ENCODE assay signal across 17 cellular contexts in genomic region chr7:27118580-27118979, GRCh38. TPM values are rescaled to one million over a fixed set of nuclear protein-coding genes. Genes with fewer than 3 reads are reported as not detected.
A peak's percentile ranks its signal among the peaks of the same experiment; 100 is the strongest.
DNase-seq lines count a peak whose midpoint lies in the region; ATAC-seq and TF ChIP-seq lines count a peak whose summit lies in the region.
"Had no signal": no experiment of that assay in that cellular context is flagged by ENCODE, and none has a peak within 500 bp of the region (broad histone marks: within the 10 kb centered on the region; RNA-seq: fewer than 3 reads in every experiment).

No MANE protein-coding gene starts in this region.

- H3K4me3 Mint-ChIP-seq in chondrocyte (ENCODE audit: unreplicated experiment): peak overlapping the region; percentile 22
- H3K4me3 Mint-ChIP-seq: activated CD4-positive, alpha-beta memory T cell treated with anti-CD3 and anti-CD28 coated beads, Interleukin-2, amount 10 ng/mL, durations not matched to agents 7 days and 5 days had no signal

- H3K36me3 Mint-ChIP-seq in chondrocyte (ENCODE audit: low read depth): peaks cover 4% of the 10 kb centered on the region

- H3K4me1 ChIP-seq in HUES6 (ENCODE audit: control insufficient read depth, insufficient read depth, low read length) (peaks cover 27% of the 10 kb centered on the region; the same call in 1 of the 2 replicates), lower lobe of right lung (peaks cover 14% of the 10 kb centered on the region), spleen (peaks cover 0 to 38% (median 12%) of the 10 kb centered on the region in 6 donors), ovary (ENCODE audit: insufficient read depth) (no peaks in the 10 kb centered on the region)
- H3K4me1 ChIP-seq: BE2C had no signal

- intact Hi-C loops in lower lobe of right lung (cut with DNase I) (no loop called here), spleen (cut with DNase I; ENCODE audit: low total_unique reads) (loop anchor here (10.0 kb wide), 1 partner anchor 364 kb away; no protein-coding TSS in a partner anchor), ovary (cut with DNase I) (no loop called here)

- TF ChIP-seq CTCF in chondrocyte (IDR thresholded peaks at IDR 0.05) (no peak), lower lobe of right lung (IDR thresholded peaks at IDR 0.05) (no peak), spleen (IDR thresholded peaks at IDR 0.05 in 8 of 11, conservative IDR thresholded peaks at IDR 0.05 in 3 of 11) (no peak), ovary (IDR thresholded peaks at IDR 0.05) (no peak)

- no peaks in the 10 kb centered on the region for H3K36me3 ChIP-seq in HUES6 (ENCODE audit: control insufficient read depth, insufficient read depth, low read length)
- H3K36me3 ChIP-seq in lower lobe of right lung: no peaks in the 10 kb centered on the region
- no peaks in the 10 kb centered on the region for H3K36me3 ChIP-seq in spleen
- H3K36me3 ChIP-seq in ovary: no peaks in the 10 kb centered on the region
- H3K36me3 ChIP-seq: BE2C had no signal

- peaks cover 98% of the 10 kb centered on the region for H3K27me3 ChIP-seq in HUES6 (ENCODE audit: control insufficient read depth, insufficient read depth, low read length)
- H3K27me3 ChIP-seq in lower lobe of right lung (ENCODE audit: low read depth): peaks cover 20% of the 10 kb centered on the region
- no peaks in the 10 kb centered on the region for H3K27me3 ChIP-seq in spleen (replicated peaks in 1 of 7)
- no peaks in the 10 kb centered on the region for H3K27me3 ChIP-seq in ovary

- peaks cover 90% of the 10 kb centered on the region for H3K27me3 Mint-ChIP-seq in chondrocyte (ENCODE audit: low read depth)

- DNase-seq in chondrocyte (ENCODE audit: low spot score): no peak
- no peak for DNase-seq in lower lobe of right lung
- no peak for DNase-seq in spleen
- DNase-seq in ovary: no peak
- DNase-seq: activated CD4-positive, alpha-beta memory T cell treated with anti-CD3 and anti-CD28 coated beads, Interleukin-2, amount 10 ng/mL, durations not matched to agents 7 days and 5 days; BE2C; effector CD8-positive, alpha-beta T cell; foreskin fibroblast; Kasumi-1; NCI-H1694; retina; stimulated activated CD4-positive, alpha-beta T cell treated with anti-CD3 and anti-CD28 coated beads, Interleukin-2, amount 100 ng/mL, for 48 hours had no signal

- TF ChIP-seq EP300 in ovary (IDR thresholded peaks at IDR 0.05): no peak

- ATAC-seq in lower lobe of right lung: no peak
- no peak for ATAC-seq in HG02759 (IDR thresholded peaks at IDR 0.05; ENCODE audit: unreplicated experiment)
- ATAC-seq in GM21737 (IDR thresholded peaks at IDR 0.05; ENCODE audit: unreplicated experiment): no peak
- ATAC-seq in GM19328 (IDR thresholded peaks at IDR 0.05; ENCODE audit: unreplicated experiment): no peak

- H3K4me1 Mint-ChIP-seq in chondrocyte (ENCODE audit: low read depth): no peaks in the 10 kb centered on the region
- H3K4me1 Mint-ChIP-seq: activated CD4-positive, alpha-beta memory T cell treated with anti-CD3 and anti-CD28 coated beads, Interleukin-2, amount 10 ng/mL, durations not matched to agents 7 days and 5 days had no signal

- H3K9me3 ChIP-seq in HUES6 (ENCODE audit: control insufficient read depth, insufficient read depth, low read depth, low read length) (no peaks in the 10 kb centered on the region), lower lobe of right lung (no peaks in the 10 kb centered on the region), spleen (no peaks in the 10 kb centered on the region), ovary (no peaks in the 10 kb centered on the region)
- H3K9me3 ChIP-seq: BE2C had no signal

- TF ChIP-seq POLR2A in spleen (IDR thresholded peaks at IDR 0.05) (no peak), ovary (IDR thresholded peaks at IDR 0.05) (no peak)

- 57 to 78% (median 75%) methylated on average over 3 of the region's 3 CpGs for WGBS in spleen, 5 donors
- 46 to 61% (median 59%) methylated on average over 3 of the region's 3 CpGs for WGBS in ovary, 3 donors

- no peaks in the 10 kb centered on the region for H3K9me3 Mint-ChIP-seq in chondrocyte (ENCODE audit: low read depth)
- H3K9me3 Mint-ChIP-seq: activated CD4-positive, alpha-beta memory T cell treated with anti-CD3 and anti-CD28 coated beads, Interleukin-2, amount 10 ng/mL, durations not matched to agents 7 days and 5 days had no signal

- H3K4me3 ChIP-seq in HUES6 (ENCODE audit: low read depth, low read length) (peak overlapping the region; percentile 47; the same call in 1 of the 2 replicates), lower lobe of right lung (peak overlapping the region; percentile 55), spleen (peak overlapping the region in 6 of 8 donors; percentile 8 to 59 (median 28)), ovary (no peak overlapping the region)

- H3K27ac ChIP-seq in HUES6 (ENCODE audit: low read depth, low read length) (no peak overlapping the region), lower lobe of right lung (peak overlapping the region; percentile 87), spleen (peak overlapping the region in 6 of 8 donors; percentile 32 to 89 (median 72)), ovary (no peak overlapping the region)

- peak overlapping the region; percentile 47 for H3K9ac ChIP-seq in HUES6 (ENCODE audit: low read length)

- H3K27ac Mint-ChIP-seq in chondrocyte (ENCODE audit: unreplicated experiment): no peak overlapping the region
- H3K27ac Mint-ChIP-seq: activated CD4-positive, alpha-beta memory T cell treated with anti-CD3 and anti-CD28 coated beads, Interleukin-2, amount 10 ng/mL, durations not matched to agents 7 days and 5 days had no signal

RNA-seq across cellular contexts. Expression of gene HOXA4, which starts 12.0 kb away (rescaled TPM):
- 0.30 TPM in 1 of 3 replicates, not detected in the others for total RNA-seq in chondrocyte
- 8.5 TPM for total RNA-seq in lower lobe of right lung
- total RNA-seq in spleen: 10 to 100 TPM in 1 of 7 donors, 1 to 10 TPM in 6; 2.7 to 10.8 (median 4.6) TPM
- 1 to 10 TPM; 2.1 to 5.9 (median 3.6) TPM for polyA plus RNA-seq in spleen
- 10 to 100 TPM in 2 of 7 donors, 1 to 10 TPM in 3, under 1 TPM in 2; 0.22 to 34.0 (median 2.3) TPM for total RNA-seq in ovary
- 10 to 100 TPM in 1 of 2 donors, 1 to 10 TPM in 1; 6.6 to 12.9 TPM for polyA plus RNA-seq in ovary
- total RNA-seq: mononuclear cell had no signal

RNA-seq across cellular contexts. Expression of gene HOXA2, which starts 16.1 kb away (rescaled TPM):
- 8.3 to 10.2 TPM in 2 of 3 replicates, not detected in the other for total RNA-seq in chondrocyte
- total RNA-seq in lower lobe of right lung: 1.5 TPM
- 1 to 10 TPM in 4 of 7 donors, under 1 TPM in 3; 0.70 to 2.8 (median 1.3) TPM for total RNA-seq in spleen
- polyA plus RNA-seq in spleen: under 1 TPM; 0.41 to 0.83 (median 0.55) TPM
- 1 to 10 TPM in 3 of 7 donors, under 1 TPM in 2, not detected in 2; 0.36 to 9.0 (median 1.1) TPM for total RNA-seq in ovary
- 1 to 10 TPM in 1 of 2 donors, under 1 TPM in 1; 0.73 to 1.8 TPM for polyA plus RNA-seq in ovary
- total RNA-seq: activated CD4-positive, alpha-beta memory T cell treated with anti-CD3 and anti-CD28 coated beads, Interleukin-2, amount 10 ng/mL, durations not matched to agents 7 days and 5 days had no signal

RNA-seq across cellular contexts. Expression of gene HOXA1, which starts 22.8 kb away (rescaled TPM):
- total RNA-seq in chondrocyte (2.7 to 2.9 TPM in 2 of 3 replicates, not detected in the other), lower lobe of right lung (0.77 TPM), spleen (1 to 10 TPM; 1.1 to 4.1 (median 1.7) TPM), ovary (1 to 10 TPM in 3 of 7 donors, under 1 TPM in 4; 0.23 to 1.5 (median 0.62) TPM)
- polyA plus RNA-seq in spleen (1 to 10 TPM in 1 of 3 donors, under 1 TPM in 2; 0.33 to 1.3 (median 0.82) TPM), ovary (under 1 TPM; 0.45 to 0.88 TPM)

RNA-seq across cellular contexts. Expression of gene HOXA5, which starts 24.9 kb away (rescaled TPM):
- not detected in 3 replicates for total RNA-seq in chondrocyte
- total RNA-seq in lower lobe of right lung: 16.0 TPM
- 1 to 10 TPM; 3.0 to 9.3 (median 6.9) TPM for total RNA-seq in spleen
- 1 to 10 TPM; 1.6 to 2.3 (median 2.2) TPM for polyA plus RNA-seq in spleen
- 10 to 100 TPM in 2 of 7 donors, 1 to 10 TPM in 2, under 1 TPM in 3; 0.40 to 29.6 (median 1.4) TPM for total RNA-seq in ovary
- polyA plus RNA-seq in ovary: 1 to 10 TPM; 1.8 to 5.6 TPM
- total RNA-seq: activated CD4-positive, alpha-beta memory T cell treated with anti-CD3 and anti-CD28 coated beads, Interleukin-2, amount 10 ng/mL, durations not matched to agents 7 days and 5 days had no signal

RNA-seq across cellular contexts. Expression of gene HOXA6, which starts 29.0 kb away (rescaled TPM):
- total RNA-seq in chondrocyte (not detected in 3 replicates), lower lobe of right lung (4.6 TPM), spleen (1 to 10 TPM in 5 of 7 donors, under 1 TPM in 2; 0.38 to 2.0 (median 1.4) TPM), ovary (1 to 10 TPM in 3 of 7 donors, under 1 TPM in 4; 0.32 to 4.2 (median 0.43) TPM)
- polyA plus RNA-seq in spleen (under 1 TPM in 1 of 3 donors, not detected in 2; 0.26 TPM), ovary (under 1 TPM in 1 of 2 donors, not detected in 1; 0.29 TPM)
- total RNA-seq: activated CD4-positive, alpha-beta memory T cell treated with anti-CD3 and anti-CD28 coated beads, Interleukin-2, amount 10 ng/mL, durations not matched to agents 7 days and 5 days; mononuclear cell had no signal

Comparison
In these comparisons a context has a peak if more than half of its experiments do, and no peak if none do; other contexts are left out.
1. H3K27ac ChIP-seq: peak in lower lobe of right lung (single experiment) and spleen (6 of 8); none in HUES6 (single experiment) and ovary (0 of 2).